ENCODE assay signal across 17 cellular contexts in the genomic region with DNA sequence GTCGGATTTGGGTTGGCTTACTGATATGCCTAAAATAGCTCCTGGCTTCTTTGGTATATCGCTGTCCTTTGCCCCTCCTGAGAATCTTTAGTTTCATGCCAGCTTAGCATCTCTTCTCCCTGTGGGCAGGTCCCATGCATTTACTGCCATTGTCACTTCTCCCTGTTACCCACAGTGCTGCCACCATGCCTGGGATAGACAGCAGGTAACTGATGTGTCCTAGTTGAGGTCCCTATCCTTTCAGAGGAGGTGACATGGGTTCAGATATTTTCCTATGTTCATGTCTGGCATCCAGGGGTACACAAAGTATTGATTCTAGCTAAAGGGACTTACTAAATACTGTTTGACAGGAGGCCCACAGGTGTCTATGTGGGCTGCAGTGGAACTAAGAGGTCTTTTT. TPM values are rescaled to one million over a fixed set of nuclear protein-coding genes. Genes with fewer than 3 reads are reported as not detected.
A peak's percentile ranks its signal among the peaks of the same experiment; 100 is the strongest.
DNase-seq lines count a peak whose midpoint lies in the region; ATAC-seq, FAIRE-seq and TF ChIP-seq lines count a peak whose summit lies in the region.
"Had no signal": no experiment of that assay in that cellular context is flagged by ENCODE, and none has a peak within 500 bp of the region (broad histone marks: within the 10 kb centered on the region; RNA-seq: fewer than 3 reads in every experiment).

No MANE protein-coding gene starts in this region.

- no peaks in the 10 kb centered on the region for H3K36me3 Mint-ChIP-seq in activated naive CD4-positive, alpha-beta T cell treated with anti-CD3 and anti-CD28 coated beads, Interleukin-2, amount 10 ng/mL, durations not matched to agents 7 days and 5 days

- FAIRE-seq in HepG2 (lab: Jason Lieb, UNC): no peak
- FAIRE-seq: A204.1 had no signal

- TF ChIP-seq EP300 in HepG2 (IDR thresholded peaks at IDR 0.05; ENCODE audit: low read depth in 2 of 2, low read length in 2 of 2) (no peak), HepG2 (CRISPR knock-in tag; IDR thresholded peaks at IDR 0.05; ENCODE audit: borderline replicate concordance) (no peak), ovary (IDR thresholded peaks at IDR 0.05) (no peak)

- H3K9me3 ChIP-seq in HepG2 (ENCODE audit: low read length): no peaks in the 10 kb centered on the region
- no peaks in the 10 kb centered on the region for H3K9me3 ChIP-seq in right lobe of liver
- no peaks in the 10 kb centered on the region for H3K9me3 ChIP-seq in right cardiac atrium (ENCODE audit: control insufficient read depth, low read length)
- no peaks in the 10 kb centered on the region for H3K9me3 ChIP-seq in gastrocnemius medialis
- no peaks in the 10 kb centered on the region for H3K9me3 ChIP-seq in ovary
- H3K9me3 ChIP-seq in OCI-LY7 (ENCODE audit: low read length): no peaks in the 10 kb centered on the region
- H3K9me3 ChIP-seq: Peyer's patch had no signal

- H3K4me1 ChIP-seq in HepG2 (ENCODE audit: insufficient read depth, low read length) (peaks cover 72% of the 10 kb centered on the region), right lobe of liver (peaks cover 0 to 33% (median 13%) of the 10 kb centered on the region in 4 donors), right cardiac atrium (ENCODE audit: control insufficient read depth, insufficient read depth, low read length) (peaks cover 45% of the 10 kb centered on the region), gastrocnemius medialis (peaks cover 31 to 32% of the 10 kb centered on the region in 2 donors), ovary (ENCODE audit: insufficient read depth) (peaks cover 2% of the 10 kb centered on the region), OCI-LY7 (ENCODE audit: insufficient read depth, low read length, poor library complexity, severe bottlenecking) (no peaks in the 10 kb centered on the region)

- H3K27me3 Mint-ChIP-seq in activated naive CD4-positive, alpha-beta T cell treated with anti-CD3 and anti-CD28 coated beads, Interleukin-2, amount 10 ng/mL, durations not matched to agents 7 days and 5 days: peaks cover 31% of the 10 kb centered on the region

- peak overlapping the region; percentile 37 for H3K4me2 ChIP-seq in HepG2 (ENCODE audit: low read depth, low read length)
- H3K4me2 ChIP-seq in OCI-LY7 (ENCODE audit: low read length): no peak overlapping the region

- no peaks in the 10 kb centered on the region for H3K27me3 ChIP-seq in HepG2 (ENCODE audit: control insufficient read depth in 1 of 2, insufficient read depth in 2 of 2, low read length in 2 of 2)
- no peaks in the 10 kb centered on the region for H3K27me3 ChIP-seq in right lobe of liver
- no peaks in the 10 kb centered on the region for H3K27me3 ChIP-seq in right cardiac atrium (ENCODE audit: control insufficient read depth, insufficient read depth)
- peaks cover 0 to 2% (median 0%) of the 10 kb centered on the region in 3 donors for H3K27me3 ChIP-seq in gastrocnemius medialis
- no peaks in the 10 kb centered on the region for H3K27me3 ChIP-seq in ovary
- H3K27me3 ChIP-seq: Peyer's patch had no signal

- POLR2A ChIA-PET in HepG2 (lab: Yijun Ruan, JAX): interaction anchor here (1.2 to 1.9 kb wide), 4 partner anchors 8 to 278 kb away, joined by 4 to 10 read pairs (median 6); a partner anchor contains a TSS
- POLR2A ChIA-PET in OCI-LY7 (lab: Charles Lee): no interaction called here

- DNase-seq in HepG2 (ENCODE audit: low spot score): no peak
- no peak for DNase-seq in right lobe of liver
- no peak for DNase-seq in right cardiac atrium
- DNase-seq in gastrocnemius medialis: no peak
- DNase-seq in ovary: no peak
- DNase-seq in T-helper 2 cell: no peak
- no peak for DNase-seq in activated naive CD4-positive, alpha-beta T cell treated with anti-CD3 and anti-CD28 coated beads, Interleukin-2, amount 10 ng/mL, durations not matched to agents 7 days and 5 days
- DNase-seq in OCI-LY7 (ENCODE audit: low spot score): no peak
- DNase-seq: C1 segment of cervical spinal cord, DMS153, EL, MV-4-11, NCI-H1417 treated with DMSO at 0.1 percent for 48 hours, NCI-H2029, NCI-H774, Peyer's patch had no signal

- H3K79me2 ChIP-seq in HepG2 (ENCODE audit: insufficient read depth, low read length) (peaks cover 82% of the 10 kb centered on the region), OCI-LY7 (ENCODE audit: insufficient read depth, low read depth, low read length) (no peaks in the 10 kb centered on the region)

- no peak overlapping the region for H3K9ac ChIP-seq in HepG2 (ENCODE audit: insufficient read depth, low read depth, low read length)

- H2AFZ ChIP-seq in HepG2 (ENCODE audit: low read length) (no peak overlapping the region), OCI-LY7 (ENCODE audit: low read length) (no peak overlapping the region)

- no peaks in the 10 kb centered on the region for H3K9me2 ChIP-seq in OCI-LY7 (ENCODE audit: insufficient read depth, low read length)

- no peak for TF ChIP-seq CTCF in HepG2 (CRISPR knock-in tag; IDR thresholded peaks at IDR 0.05)
- TF ChIP-seq CTCF in right lobe of liver (IDR thresholded peaks at IDR 0.05): no peak
- no peak for TF ChIP-seq CTCF in gastrocnemius medialis (IDR thresholded peaks at IDR 0.05 in 4 of 5, conservative IDR thresholded peaks at IDR 0.05 in 1 of 5)
- TF ChIP-seq CTCF in ovary (IDR thresholded peaks at IDR 0.05): no peak
- no peak for TF ChIP-seq CTCF in OCI-LY7 (conservative IDR thresholded peaks at IDR 0.05; ENCODE audit: low read length)

- no peak for TF ChIP-seq RAD21 in HepG2 (CRISPR knock-in tag; IDR thresholded peaks at IDR 0.05)

- H4K20me1 ChIP-seq in HepG2 (ENCODE audit: insufficient read depth, low read length): peaks cover 1% of the 10 kb centered on the region
- H4K20me1 ChIP-seq in OCI-LY7 (ENCODE audit: insufficient read depth, low read length): no peaks in the 10 kb centered on the region

- BruUV-seq in HepG2 (replicated peaks; lab: Mats Ljungman, UMichigan): no TSS peak
- BruUV-seq in OCI-LY7 (replicated peaks; lab: Mats Ljungman, UMichigan): no TSS peak

- 96% methylated on average over 2 of the region's 2 CpGs for WGBS in HepG2 (ENCODE audit: low lambda C conversion rate)
- 39% methylated on average over 2 of the region's 2 CpGs for WGBS in right lobe of liver (ENCODE audit: insufficient coverage, low coverage, low lambda C conversion rate, missing lambda C conversion rate)
- WGBS in right cardiac atrium: 50% methylated on average over 2 of the region's 2 CpGs
- WGBS in ovary, 3 donors: 75 to 87% (median 84%) methylated on average over 2 of the region's 2 CpGs

- no peak overlapping the region for H3K4me3 Mint-ChIP-seq in activated naive CD4-positive, alpha-beta T cell treated with anti-CD3 and anti-CD28 coated beads, Interleukin-2, amount 10 ng/mL, durations not matched to agents 7 days and 5 days

- in situ Hi-C loops in HepG2 (cut with HindIII; ENCODE audit: extremely low pct_ligation_motif_present, low pct_unique_long_range_greater_than_20kb) (no loop called here), gastrocnemius medialis (cut with MboI; ENCODE audit: low sequenced_read_pairs in 4 of 4) (no loop called here)

- peaks cover 2 to 17% of the 10 kb centered on the region in 2 experiments; a peak in 3 of 5 replicates for H3K36me3 ChIP-seq in HepG2 (replicated peaks in 1 of 2; ENCODE audit: control insufficient read depth in 1 of 2, insufficient read depth in 2 of 2, low read length in 2 of 2)
- H3K36me3 ChIP-seq in right lobe of liver: no peaks in the 10 kb centered on the region
- H3K36me3 ChIP-seq in gastrocnemius medialis: no peaks in the 10 kb centered on the region
- H3K36me3 ChIP-seq in ovary: no peaks in the 10 kb centered on the region
- H3K36me3 ChIP-seq in OCI-LY7 (ENCODE audit: insufficient read depth, low read length): no peaks in the 10 kb centered on the region
- H3K36me3 ChIP-seq: Peyer's patch had no signal

- intact Hi-C loops in HepG2 (cut with micrococcal nuclease; ENCODE audit: unreplicated experiment): no loop called here
- intact Hi-C loops in right lobe of liver (cut with DNase I): no loop called here
- intact Hi-C loops in right cardiac atrium (cut with DNase I): loop anchor here in 3 of 4 donors (10.0 kb wide), 2 partner anchors 45 to 185 kb away; no protein-coding TSS in a partner anchor
- intact Hi-C loops in gastrocnemius medialis (cut with DNase I; ENCODE audit: low total_unique reads): loop anchor here (5.0 kb wide), 1 partner anchor 178 kb away; no protein-coding TSS in a partner anchor
- intact Hi-C loops in ovary (cut with DNase I): loop anchor here in 1 of 4 donors (10.0 kb wide), 1 partner anchor 275 kb away; no protein-coding TSS in a partner anchor
- intact Hi-C loops in OCI-LY7 (cut with micrococcal nuclease; ENCODE audit: unreplicated experiment): no loop called here

- H3K4me3 ChIP-seq in HepG2 (replicated peaks in 1 of 3; ENCODE audit: insufficient read depth in 1 of 3, low read depth in 2 of 3, low read length in 3 of 3) (no peak overlapping the region), right lobe of liver (no peak overlapping the region), right cardiac atrium (ENCODE audit: low read length) (no peak overlapping the region), gastrocnemius medialis (peak overlapping the region in 1 of 4 donors; percentile 31), ovary (no peak overlapping the region), OCI-LY7 (ENCODE audit: low read depth, low read length, poor library complexity, severe bottlenecking) (no peak overlapping the region)
- H3K4me3 ChIP-seq: Peyer's patch had no signal

- CTCF ChIA-PET in HepG2 (lab: Yijun Ruan, JAX; ENCODE audit: low intra/inter-chr PET ratio, low total read pairs) (no interaction called here), OCI-LY7 (lab: Charles Lee; ENCODE audit: unreplicated experiment) (no interaction called here)
- CTCF ChIA-PET in activated naive CD4-positive, alpha-beta T cell treated with anti-CD3 and anti-CD28 coated beads, Interleukin-2, amount 10 ng/mL, durations not matched to agents 7 days and 5 days (lab: Charles Lee): interaction anchor here (2.1 kb wide), 1 partner anchor 13 kb away, joined by 11 read pairs; no protein-coding TSS in a partner anchor

- ATAC-seq in HepG2: no peak
- ATAC-seq in right lobe of liver: no peak
- no peak for ATAC-seq in right cardiac atrium
- no peak for ATAC-seq in gastrocnemius medialis

- H3K27ac Mint-ChIP-seq in activated naive CD4-positive, alpha-beta T cell treated with anti-CD3 and anti-CD28 coated beads, Interleukin-2, amount 10 ng/mL, durations not matched to agents 7 days and 5 days: no peak overlapping the region

- peak overlapping the region; percentile 62 for H3K27ac ChIP-seq in HepG2 (ENCODE audit: extremely low read length, insufficient read depth, low read length)
- no peak overlapping the region for H3K27ac ChIP-seq in right lobe of liver
- H3K27ac ChIP-seq in right cardiac atrium (ENCODE audit: low read length): peak overlapping the region; percentile 78
- H3K27ac ChIP-seq in gastrocnemius medialis: peak overlapping the region in 3 of 4 donors; percentile 15 to 51 (median 41)
- H3K27ac ChIP-seq in ovary: no peak overlapping the region
- no peak overlapping the region for H3K27ac ChIP-seq in OCI-LY7 (ENCODE audit: low read depth, low read length, poor library complexity, severe bottlenecking)
- H3K27ac ChIP-seq: Peyer's patch had no signal

- H3K9me3 Mint-ChIP-seq in activated naive CD4-positive, alpha-beta T cell treated with anti-CD3 and anti-CD28 coated beads, Interleukin-2, amount 10 ng/mL, durations not matched to agents 7 days and 5 days: no peaks in the 10 kb centered on the region

- no peaks in the 10 kb centered on the region for H3K4me1 Mint-ChIP-seq in activated naive CD4-positive, alpha-beta T cell treated with anti-CD3 and anti-CD28 coated beads, Interleukin-2, amount 10 ng/mL, durations not matched to agents 7 days and 5 days

- TF ChIP-seq POLR2A in HepG2 (IDR thresholded peaks at IDR 0.05; ENCODE audit: insufficient read depth in 1 of 2, low read depth in 2 of 2, low read length in 2 of 2) (no peak), right lobe of liver (IDR thresholded peaks at IDR 0.05) (no peak), gastrocnemius medialis (IDR thresholded peaks at IDR 0.05) (no peak), ovary (IDR thresholded peaks at IDR 0.05) (no peak)

RNA-seq across cellular contexts. Expression of a gene that starts 8.3 kb away (rescaled TPM):
- total RNA-seq in HepG2 (2016; rRNA removed; fragmentation: Illumina TruSeq; extraction: Trizol): 28.7 and 57.3 TPM in 2 replicates
- 5.1 and 5.6 TPM in 2 replicates for total RNA-seq in HepG2 (2016; cell fraction: cytosol; rRNA removed; fragmentation: Illumina TruSeq; extraction: Trizol; ENCODE audit: low read depth)
- total RNA-seq in HepG2 (2016; cell fraction: insoluble cytoplasmic fraction; rRNA removed; fragmentation: Illumina TruSeq; extraction: Trizol): 26.3 and 55.6 TPM in 2 replicates
- total RNA-seq in HepG2 (2016; cell fraction: membrane; rRNA removed; fragmentation: Illumina TruSeq; extraction: Trizol): 17.2 and 19.0 TPM in 2 replicates
- total RNA-seq in HepG2 (2016; cell fraction: nucleus; rRNA removed; fragmentation: Illumina TruSeq; extraction: Trizol): 55.3 and 66.5 TPM in 2 replicates
- polyA plus RNA-seq in HepG2 (2011; rRNA removed): 75.2 and 86.6 TPM in 2 replicates
- polyA plus RNA-seq in HepG2 (2011; cell fraction: cytosol; rRNA removed): 67.3 and 72.2 TPM in 2 replicates
- 29.5 and 30.5 TPM in 2 replicates for polyA plus RNA-seq in HepG2 (2011; cell fraction: nucleus; rRNA removed)
- polyA plus RNA-seq in HepG2 (2012): 89.9 and 107 TPM in 2 replicates
- 5.5 TPM in 2 replicates for polyA plus RNA-seq in HepG2 (2016; cell fraction: cytosol; fragmentation: Illumina TruSeq; extraction: Trizol; ENCODE audit: low read depth)
- polyA plus RNA-seq in HepG2 (2016; cell fraction: insoluble cytoplasmic fraction; fragmentation: Illumina TruSeq; extraction: Trizol; ENCODE audit: low read depth): 30.6 and 38.9 TPM in 2 replicates
- polyA plus RNA-seq in HepG2 (2016; cell fraction: membrane; fragmentation: Illumina TruSeq; extraction: Trizol; ENCODE audit: low read depth): 12.2 and 12.9 TPM in 2 replicates
- polyA plus RNA-seq in HepG2 (2016; cell fraction: nucleus; fragmentation: Illumina TruSeq; extraction: Trizol; ENCODE audit: insufficient read depth, low read depth): 90.8 and 96.2 TPM in 2 replicates
- polyA minus RNA-seq in HepG2 (2011; rRNA and poly(A)+ RNA removed; ENCODE audit: low replicate concordance): 7.2 and 107 TPM in 2 replicates
- polyA minus RNA-seq in HepG2 (2011; cell fraction: cytosol; rRNA and poly(A)+ RNA removed): 51.1 and 55.3 TPM in 2 replicates
- 20.5 and 25.0 TPM in 2 replicates for polyA minus RNA-seq in HepG2 (2011; cell fraction: nucleus; rRNA and poly(A)+ RNA removed)
- 10 to 100 TPM; 21.9 to 58.6 (median 52.7) TPM for total RNA-seq in right lobe of liver
- 100 to 1,000 TPM; 488 to 893 (median 598) TPM for total RNA-seq in right cardiac atrium
- 412 TPM for polyA plus RNA-seq in right cardiac atrium
- total RNA-seq in gastrocnemius medialis: 100 to 1,000 TPM; 102 to 247 (median 144) TPM
- 100 to 1,000 TPM in 4 of 7 donors, 10 to 100 TPM in 3; 48.5 to 212 (median 121) TPM for total RNA-seq in ovary
- polyA plus RNA-seq in ovary: 100 to 1,000 TPM; 119 to 565 TPM
- not detected in 2 replicates for total RNA-seq in OCI-LY7 (2014; rRNA removed; shearing (Covaris generic))
- not detected in 2 replicates for total RNA-seq in OCI-LY7 (2022)

Comparison
In these comparisons a context has a peak if more than half of its experiments do, and no peak if none do; other contexts are left out.
1. H3K27ac ChIP-seq: peak in HepG2 (single experiment), right cardiac atrium (single experiment) and gastrocnemius medialis (3 of 4); none in right lobe of liver (0 of 3), ovary (0 of 2) and OCI-LY7 (single experiment).
2. RNA of a gene that starts 8.3 kb away (total RNA-seq): 488 to 893 TPM in right cardiac atrium, 102 to 247 TPM in gastrocnemius medialis, 48.5 to 212 TPM in ovary, 5.1 to 66.5 TPM in HepG2 and 21.9 to 58.6 TPM in right lobe of liver; not detected in OCI-LY7; every median in the first group is over 4 times any median in the second.
3. intact Hi-C loops: an anchor here in right cardiac atrium (10.0 kb wide) and gastrocnemius medialis (5.0 kb wide); none called in HepG2, right lobe of liver and OCI-LY7.